Comparison of ENCODE assay signal across 7 cellular contexts in the genomic region with DNA sequence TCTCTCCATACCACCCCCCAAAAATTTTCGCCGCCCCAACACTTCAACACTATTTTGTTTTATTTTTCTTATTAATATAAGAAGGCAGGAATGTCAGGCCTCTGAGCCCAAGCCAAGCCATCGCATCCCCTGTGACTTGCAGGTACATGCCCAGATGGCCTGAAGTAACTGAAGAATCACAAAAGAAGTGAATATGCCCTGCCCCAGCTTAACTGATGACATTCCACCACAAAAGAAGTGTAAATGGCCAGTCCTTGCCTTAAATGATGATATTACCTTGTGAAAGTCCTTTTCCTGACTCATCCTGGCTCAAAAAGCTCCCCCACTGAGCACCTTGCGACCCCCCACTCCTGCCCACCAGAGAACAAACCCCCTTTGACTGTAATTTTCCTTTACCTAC.
DNase-seq lines count a peak whose midpoint lies in the region; ATAC-seq and TF ChIP-seq lines count a peak whose summit lies in the region.
"Not testable (repeated sequence)": the region's sequence is repeated elsewhere in the genome, so short reads cannot be mapped to it uniquely, and the experiment has no call there.

No MANE protein-coding gene starts in this region.

- H2BK5ac ChIP-seq in H9 (ENCODE audit: insufficient read length, low read length): not testable (repeated sequence)

- not testable (repeated sequence) for H3K27me3 ChIP-seq in H9 (ENCODE audit: insufficient read depth, low read length); HUES6 (ENCODE audit: control insufficient read depth, insufficient read depth, low read length); endodermal cell (ENCODE audit: control insufficient read depth, insufficient read depth, low read length, poor library complexity, severe bottlenecking); iPS-20b (ENCODE audit: insufficient read depth, low read length)

- not testable (repeated sequence) for H4K5ac ChIP-seq in H9 (ENCODE audit: insufficient read length, low read depth, low read length)

- not testable (repeated sequence) for H2BK15ac ChIP-seq in H9 (ENCODE audit: low read depth, low read length)

- H3K23ac ChIP-seq in H9 (ENCODE audit: insufficient read length, low read depth, low read length): not testable (repeated sequence)

- H4K8ac ChIP-seq in H9 (replicated peaks; ENCODE audit: insufficient read length, low read depth, low read length): not testable (repeated sequence)

- no CpG with 5 or more reads among the region's 4 CpGs for WGBS in H9 (ENCODE audit: extremely low coverage, insufficient read length, low lambda C conversion rate)
- 47% methylated on average over 2 of the region's 4 CpGs; no CpG with 5 or more reads in 1 of the 2 experiments for WGBS in endodermal cell (ENCODE audit: insufficient coverage in 1 of 2, insufficient read length in 1 of 2), 2 experiments

- peaks cover 17 to 28% of the 10 kb centered on the region in 2 experiments for H3K9me3 Mint-ChIP-seq in H9
- H3K9me3 Mint-ChIP-seq in WTC11: peaks cover 42% of the 10 kb centered on the region
- peaks cover 22% of the 10 kb centered on the region for H3K9me3 Mint-ChIP-seq in activated naive CD8-positive, alpha-beta T cell treated with anti-CD3 and anti-CD28 coated beads for 36 hours
- H3K9me3 Mint-ChIP-seq in endodermal cell: peaks cover 27% of the 10 kb centered on the region

- not testable (repeated sequence) for H3K79me2 ChIP-seq in H9 (ENCODE audit: insufficient read depth, low read length)

- H3K4me3 ChIP-seq in HUES6 (ENCODE audit: low read depth, low read length); endodermal cell (ENCODE audit: low read length); iPS-20b (ENCODE audit: low read length): not testable (repeated sequence)

- TF ChIP-seq CTCF in H9 (conservative IDR thresholded peaks at IDR 0.05); WTC11 (IDR thresholded peaks at IDR 0.05); endodermal cell (conservative IDR thresholded peaks at IDR 0.05): not testable (repeated sequence)

- H3K4ac ChIP-seq in H9 (ENCODE audit: low read depth, low read length): not testable (repeated sequence)

- H3K4me1 Mint-ChIP-seq in H9: peaks cover 36 to 55% of the 10 kb centered on the region in 2 experiments
- peaks cover 49% of the 10 kb centered on the region for H3K4me1 Mint-ChIP-seq in WTC11
- peaks cover 35% of the 10 kb centered on the region for H3K4me1 Mint-ChIP-seq in activated naive CD8-positive, alpha-beta T cell treated with anti-CD3 and anti-CD28 coated beads for 36 hours
- peaks cover 21% of the 10 kb centered on the region for H3K4me1 Mint-ChIP-seq in endodermal cell

- 0 out of 2 replicates have a peak overlapping the region, but pooled peaks have one; percentile 41 for H3K9ac ChIP-seq in ES-I3 (ENCODE audit: low read depth, low read length)
- not testable (repeated sequence) for H3K9ac ChIP-seq in H9 (ENCODE audit: extremely low read depth, insufficient read length, low read length); endodermal cell (ENCODE audit: extremely low read depth, low read length, poor library complexity, severe bottlenecking)
- H3K9ac ChIP-seq in HUES6 (ENCODE audit: low read length): peak overlapping the region; percentile 75
- peak overlapping the region; percentile 47; the same call in 1 of the 2 replicates for H3K9ac ChIP-seq in iPS-20b (ENCODE audit: low read depth, low read length)

- CTCF ChIA-PET in WTC11 (lab: Charles Lee): not testable (repeated sequence)

- H3K4me2 ChIP-seq in H9 (ENCODE audit: insufficient read depth, insufficient read length, low read length): not testable (repeated sequence)

- H3K27me3 Mint-ChIP-seq in H9 (ENCODE audit: low read depth); endodermal cell (ENCODE audit: insufficient read depth): not testable (repeated sequence)
- H3K27me3 Mint-ChIP-seq in WTC11 (ENCODE audit: low read depth): peaks cover 12% of the 10 kb centered on the region
- peaks cover 13% of the 10 kb centered on the region for H3K27me3 Mint-ChIP-seq in activated naive CD8-positive, alpha-beta T cell treated with anti-CD3 and anti-CD28 coated beads for 36 hours

- not testable (repeated sequence) for H2BK12ac ChIP-seq in H9 (ENCODE audit: insufficient read length, low read depth, low read length)

- peak overlapping the region; percentile 3 to 62; a peak in 3 of 5 replicates for H3K4me3 Mint-ChIP-seq in H9
- H3K4me3 Mint-ChIP-seq in WTC11; activated naive CD8-positive, alpha-beta T cell treated with anti-CD3 and anti-CD28 coated beads for 36 hours; endodermal cell: not testable (repeated sequence)

- H2BK20ac ChIP-seq in H9 (ENCODE audit: low read depth, low read length, poor library complexity, severe bottlenecking): not testable (repeated sequence)

- not testable (repeated sequence) for H3K79me1 ChIP-seq in H9 (ENCODE audit: insufficient read depth, low read depth, low read length, poor library complexity, severe bottlenecking)

- not testable (repeated sequence) for H3T11ph ChIP-seq in H9 (ENCODE audit: low read length)

- not testable (repeated sequence) for H4K91ac ChIP-seq in H9 (ENCODE audit: insufficient read length, low read depth, low read length)

- DNase-seq in H9 (peak; percentile 51), endodermal cell (peak; percentile 54)
- not testable (repeated sequence) for DNase-seq in WTC11 (ENCODE audit: low spot score); activated naive CD8-positive, alpha-beta T cell treated with anti-CD3 and anti-CD28 coated beads for 36 hours

- not testable (repeated sequence) for H3K23me2 ChIP-seq in H9 (ENCODE audit: insufficient read length, low read depth, low read length, poor library complexity, severe bottlenecking)

- H3K9me3 ChIP-seq in ES-I3 (ENCODE audit: control insufficient read depth, insufficient read depth, low read length); H9 (ENCODE audit: control insufficient read depth, low read depth, low read length); HUES6 (ENCODE audit: control insufficient read depth, insufficient read depth, low read depth, low read length); endodermal cell (ENCODE audit: control insufficient read depth, low read length); iPS-20b (ENCODE audit: insufficient read depth, low read depth, low read length): not testable (repeated sequence)

- not testable (repeated sequence) for ATAC-seq in WTC11

- H3K18ac ChIP-seq in H9 (ENCODE audit: insufficient read length, low read depth, low read length): not testable (repeated sequence)

- peaks cover 24% of the 10 kb centered on the region for H3K4me1 ChIP-seq in ES-I3 (ENCODE audit: insufficient read depth, low read length)
- H3K4me1 ChIP-seq in H9 (ENCODE audit: insufficient read depth, low read length): peaks cover 11% of the 10 kb centered on the region; the same call in 1 of the 2 replicates
- peaks cover 25% of the 10 kb centered on the region for H3K4me1 ChIP-seq in HUES6 (ENCODE audit: control insufficient read depth, insufficient read depth, low read length)
- H3K4me1 ChIP-seq in endodermal cell (ENCODE audit: control insufficient read depth, insufficient read depth, low read length): not testable (repeated sequence)
- peaks cover 22% of the 10 kb centered on the region; the same call in 1 of the 2 replicates for H3K4me1 ChIP-seq in iPS-20b (ENCODE audit: insufficient read depth, low read length)

- POLR2A ChIA-PET in WTC11 (lab: Charles Lee): not testable (repeated sequence)

- not testable (repeated sequence) for H3K36me3 ChIP-seq in ES-I3 (ENCODE audit: insufficient read depth, low read length); HUES6 (ENCODE audit: control insufficient read depth, insufficient read depth, low read length); endodermal cell (ENCODE audit: control insufficient read depth, insufficient read depth, low read length); iPS-20b (ENCODE audit: insufficient read depth, low read depth, low read length)

- not testable (repeated sequence) for H2BK120ac ChIP-seq in H9 (ENCODE audit: low read depth, low read length, poor library complexity, severe bottlenecking)

- not testable (repeated sequence) for H3K14ac ChIP-seq in H9 (ENCODE audit: insufficient read depth, low read length)

- not testable (repeated sequence) for H3K56ac ChIP-seq in H9 (ENCODE audit: insufficient read length, low read depth, low read length)

- H3K27ac Mint-ChIP-seq in H9: peak overlapping the region; percentile 96 to 99 (median 98)
- peak overlapping the region; percentile 99 for H3K27ac Mint-ChIP-seq in WTC11
- H3K27ac Mint-ChIP-seq in activated naive CD8-positive, alpha-beta T cell treated with anti-CD3 and anti-CD28 coated beads for 36 hours: peak overlapping the region; percentile 3
- H3K27ac Mint-ChIP-seq in endodermal cell: peak overlapping the region; percentile 90

- H4K20me1 ChIP-seq in H9 (ENCODE audit: control insufficient read depth, insufficient read depth, insufficient read length): not testable (repeated sequence)

- H3K36me3 Mint-ChIP-seq in H9 (ENCODE audit: insufficient read depth in 1 of 3, low read depth in 3 of 3) (peaks cover 19 to 25% (median 23%) of the 10 kb centered on the region in 3 experiments), WTC11 (peaks cover 41% of the 10 kb centered on the region)
- H3K36me3 Mint-ChIP-seq in activated naive CD8-positive, alpha-beta T cell treated with anti-CD3 and anti-CD28 coated beads for 36 hours: peaks cover 30% of the 10 kb centered on the region
- H3K36me3 Mint-ChIP-seq in endodermal cell (ENCODE audit: low read depth): not testable (repeated sequence)

- H2AK5ac ChIP-seq in H9 (ENCODE audit: insufficient read length, low read length): not testable (repeated sequence)

- H2AFZ ChIP-seq in H9 (ENCODE audit: low read length): not testable (repeated sequence)

- H3K27ac ChIP-seq in H9 (ENCODE audit: insufficient read length, low read depth, low read length) (peak overlapping the region; percentile 78), HUES6 (ENCODE audit: low read depth, low read length) (peak overlapping the region; percentile 92)
- not testable (repeated sequence) for H3K27ac ChIP-seq in endodermal cell (ENCODE audit: low read depth, low read length); iPS-20b (ENCODE audit: low read length)

Comparison
In these comparisons a context has a peak if more than half of its experiments do, and no peak if none do; other contexts are left out.
1. H3K27ac Mint-ChIP-seq: peak in every context shown above with its lines; median percentile 99 in WTC11; 98 in H9; 90 in endodermal cell; 3 in activated naive CD8-positive, alpha-beta T cell treated with anti-CD3 and anti-CD28 coated beads for 36 hours.